9 cellular contexts compared by ENCODE assay signal in genomic region chr3:58874795-58875194, GRCh38.
DNase-seq lines count a peak whose midpoint lies in the region; ATAC-seq and TF ChIP-seq lines count a peak whose summit lies in the region.
"Had no signal": no experiment of that assay in that cellular context is flagged by ENCODE, and none has a peak within 500 bp of the region (broad histone marks: within the 10 kb centered on the region; RNA-seq: fewer than 3 reads in every experiment).

No MANE protein-coding gene starts in this region.

- peak; percentile 40 for DNase-seq in GM13977 (ENCODE audit: low spot score)
- DNase-seq in NCI-H345 (lab: John Stamatoyannopoulos, UW): no peak
- DNase-seq in SIG-M5 (lab: John Stamatoyannopoulos, UW): no peak
- no peak for DNase-seq in NAMALWA (ENCODE audit: low spot score)
- DNase-seq in cerebellum (ENCODE audit: low spot score): no peak
- DNase-seq: activated gamma-delta T cell had no signal

- peak; percentile 81 for ATAC-seq in GM21528 (IDR thresholded peaks at IDR 0.05; ENCODE audit: low FRiP score, unreplicated experiment)
- peak; percentile 78 for ATAC-seq in HG03521 (IDR thresholded peaks at IDR 0.05; ENCODE audit: unreplicated experiment)
- peak; percentile 94 for ATAC-seq in esophagus mucosa

- TF ChIP-seq CTCF in GM13977 (IDR thresholded peaks at IDR 0.05; ENCODE audit: extremely low read depth, insufficient read depth, missing control alignments): no peak

- in situ Hi-C loops in GM13977 (cut with MboI; ENCODE audit: low pct_unique_long_range_greater_than_20kb, low sequenced_read_pairs, unreplicated experiment): no loop called here
